ENCODE assay signal across 19 cellular contexts in the genomic region with DNA sequence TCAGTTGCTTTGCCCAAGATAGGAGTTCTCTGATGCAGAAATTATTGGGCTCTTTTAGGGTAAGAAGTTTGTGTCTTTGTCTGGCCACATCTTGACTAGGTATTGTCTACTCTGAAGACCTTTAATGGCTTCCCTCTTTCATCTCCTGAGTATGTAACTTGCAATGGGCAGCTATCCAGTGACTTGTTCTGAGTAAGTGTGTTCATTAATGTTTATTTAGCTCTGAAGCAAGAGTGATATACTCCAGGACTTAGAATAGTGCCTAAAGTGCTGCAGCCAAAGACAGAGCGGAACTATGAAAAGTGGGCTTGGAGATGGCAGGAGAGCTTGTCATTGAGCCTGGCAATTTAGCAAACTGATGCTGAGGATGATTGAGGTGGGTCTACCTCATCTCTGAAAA. TPM values are rescaled to one million over a fixed set of nuclear protein-coding genes. Genes with fewer than 3 reads are reported as not detected.
DNase-seq lines count a peak whose midpoint lies in the region; ATAC-seq, FAIRE-seq and TF ChIP-seq lines count a peak whose summit lies in the region.
"Had no signal": no experiment of that assay in that cellular context is flagged by ENCODE, and none has a peak within 500 bp of the region (broad histone marks: within the 10 kb centered on the region; RNA-seq: fewer than 3 reads in every experiment).

No MANE protein-coding gene starts in this region.

- no peak overlapping the region for H3K4me3 Mint-ChIP-seq in GM23338
- no peak overlapping the region for H3K4me3 Mint-ChIP-seq in activated T-helper 2 cell treated with anti-CD3 and anti-CD28 coated beads, Interferon-gamma antibody, Interleukin-2, Interleukin-4, amounts not matched to agents 10 μg/mL and 5 μg/mL and 100 μg/mL, durations not matched to agents 14 hours and 24 hours and 36 hours (ENCODE audit: low read depth)
- H3K4me3 Mint-ChIP-seq: CD8-positive, alpha-beta memory T cell; HFFc6 had no signal

- no peak for ATAC-seq in HCT116
- no peak for ATAC-seq in GM12878
- ATAC-seq in left lung: peak; percentile 81
- ATAC-seq in GM23338: no peak
- ATAC-seq: K562 had no signal

- H3K9me3 Mint-ChIP-seq in GM23338: no peaks in the 10 kb centered on the region
- H3K9me3 Mint-ChIP-seq in activated T-helper 2 cell treated with anti-CD3 and anti-CD28 coated beads, Interferon-gamma antibody, Interleukin-2, Interleukin-4, amounts not matched to agents 10 μg/mL and 5 μg/mL and 100 μg/mL, durations not matched to agents 14 hours and 24 hours and 36 hours: no peaks in the 10 kb centered on the region
- H3K9me3 Mint-ChIP-seq: CD8-positive, alpha-beta memory T cell; HFFc6 had no signal

- no peak overlapping the region for H3K27ac ChIP-seq in HCT116 (ENCODE audit: low read depth, low read length)
- no peak overlapping the region for H3K27ac ChIP-seq in GM12878 (ENCODE audit: control insufficient read depth, insufficient read depth)
- H3K27ac ChIP-seq in left lung: no peak overlapping the region
- H3K27ac ChIP-seq in GM23338 (ENCODE audit: low read depth): no peak overlapping the region
- H3K27ac ChIP-seq: HL-60 had no signal

- RAD21 ChIA-PET in HCT116 (lab: Charles Lee; ENCODE audit: low non-redundant PET in 1 of 2, low total read pairs in 2 of 2, uncharacterized antibody in 2 of 2, unreplicated experiment in 2 of 2): no interaction called here
- RAD21 ChIA-PET in GM12878 (lab: Charles Lee; ENCODE audit: unreplicated experiment): interaction anchor here (0.6 to 1.0 kb wide), 3 partner anchors 27 to 289 kb away, joined by 3 to 5 read pairs (median 3); no protein-coding TSS in a partner anchor

- H3K4me3 ChIP-seq in HCT116 (replicated peaks in 1 of 2; ENCODE audit: low read depth in 1 of 2, low read length in 2 of 2) (no peak overlapping the region), GM12878 (no peak overlapping the region), left lung (no peak overlapping the region), GM23338 (no peak overlapping the region)
- H3K4me3 ChIP-seq: HAP-1, K562 had no signal

- no peak overlapping the region for H3K9ac ChIP-seq in HCT116 (ENCODE audit: low read length)
- no peak overlapping the region for H3K9ac ChIP-seq in GM12878 (ENCODE audit: control insufficient read depth, insufficient read depth, low read length)

- TF ChIP-seq EP300 in GM12878 (IDR thresholded peaks at IDR 0.05; ENCODE audit: borderline replicate concordance in 1 of 2, control insufficient read depth in 1 of 2, low read depth in 2 of 2, low read length in 2 of 2): no peak

- no peak for DNase-seq in HCT116 (ENCODE audit: low read depth, low spot score)
- no peak for DNase-seq in GM12878 (ENCODE audit: low read depth, low spot score)
- DNase-seq in left lung: no peak
- DNase-seq in renal cortical epithelial cell (ENCODE audit: low read depth): peak; percentile 15
- no peak for DNase-seq in GM23338 (ENCODE audit: low spot score)
- no peak for DNase-seq in mucosa of gallbladder (ENCODE audit: low spot score)
- DNase-seq in NCI-H2081 (lab: John Stamatoyannopoulos, UW): no peak
- DNase-seq in activated T-helper 2 cell treated with anti-CD3 and anti-CD28 coated beads, Interferon-gamma antibody, Interleukin-2, Interleukin-4, amounts not matched to agents 10 μg/mL and 5 μg/mL and 100 μg/mL, durations not matched to agents 14 hours and 24 hours and 36 hours (ENCODE audit: low spot score): no peak
- DNase-seq: CD8-positive, alpha-beta memory T cell; DMS 273 treated with DMSO at 0.1 percent for 48 hours; DMS79; HFFc6 had no signal

- H3K4me2 ChIP-seq in HCT116 (ENCODE audit: low read length): no peak overlapping the region
- H3K4me2 ChIP-seq in GM12878 (ENCODE audit: control insufficient read depth, insufficient read depth): no peak overlapping the region
- no peak overlapping the region for H3K4me2 ChIP-seq in GM23338

- intact Hi-C loops in HCT116 (cut with micrococcal nuclease): no loop called here
- intact Hi-C loops in GM12878 (cut with micrococcal nuclease; ENCODE audit: unreplicated experiment): no loop called here
- intact Hi-C loops in left lung (cut with DNase I): no loop called here
- intact Hi-C loops in activated T-helper 2 cell treated with anti-CD3 and anti-CD28 coated beads, Interferon-gamma antibody, Interleukin-2, Interleukin-4, amounts not matched to agents 10 μg/mL and 5 μg/mL and 100 μg/mL, durations not matched to agents 14 hours and 24 hours and 36 hours (cut with micrococcal nuclease): no loop called here

- POLR2A ChIA-PET in HCT116 (lab: Charles Lee): no interaction called here
- POLR2A ChIA-PET in GM12878 (lab: Charles Lee): interaction anchor here (0.5 kb wide), 2 partner anchors 12 to 235 kb away, joined by 3 to 6 read pairs; no protein-coding TSS in a partner anchor

- peaks cover 7% of the 10 kb centered on the region for H3K27me3 Mint-ChIP-seq in GM23338 (ENCODE audit: insufficient read depth, low read depth, poor library complexity)
- H3K27me3 Mint-ChIP-seq in activated T-helper 2 cell treated with anti-CD3 and anti-CD28 coated beads, Interferon-gamma antibody, Interleukin-2, Interleukin-4, amounts not matched to agents 10 μg/mL and 5 μg/mL and 100 μg/mL, durations not matched to agents 14 hours and 24 hours and 36 hours (ENCODE audit: low read depth): peaks cover 4% of the 10 kb centered on the region

- SMC1A ChIA-PET in GM12878 (lab: Charles Lee; ENCODE audit: uncharacterized antibody, unreplicated experiment): interaction anchor here (1.1 kb wide), 1 partner anchor 34 kb away, joined by 3 read pairs; no protein-coding TSS in a partner anchor

- H3K9me3 ChIP-seq in HCT116 (ENCODE audit: control insufficient read depth in 1 of 2, insufficient read depth in 1 of 2, low read depth in 1 of 2, low read length in 2 of 2) (no peaks in the 10 kb centered on the region), GM12878 (replicated peaks; ENCODE audit: control insufficient read depth, insufficient read depth, low read length) (no peaks in the 10 kb centered on the region), left lung (no peaks in the 10 kb centered on the region)
- H3K9me3 ChIP-seq: HAP-1 had no signal

- FAIRE-seq in GM12878 (lab: Jason Lieb, UNC): no peak
- FAIRE-seq: G401.6, GM12892, GM19239, H1, K562 had no signal

- H2AFZ ChIP-seq in HCT116 (ENCODE audit: low read depth, low read length, poor library complexity, severe bottlenecking) (no peak overlapping the region), GM12878 (ENCODE audit: control insufficient read depth, low read depth, low read length) (no peak overlapping the region), GM23338 (no peak overlapping the region)

- TF ChIP-seq RAD21 in HCT116 (IDR thresholded peaks at IDR 0.05; ENCODE audit: low read depth) (no peak), GM12878 (IDR thresholded peaks at IDR 0.05; ENCODE audit: insufficient read depth, low read depth, low read length) (no peak)

- in situ Hi-C loops in GM12878 (cut with MboI): no loop called here

- no peaks in the 10 kb centered on the region for H3K4me1 Mint-ChIP-seq in GM23338
- H3K4me1 Mint-ChIP-seq in activated T-helper 2 cell treated with anti-CD3 and anti-CD28 coated beads, Interferon-gamma antibody, Interleukin-2, Interleukin-4, amounts not matched to agents 10 μg/mL and 5 μg/mL and 100 μg/mL, durations not matched to agents 14 hours and 24 hours and 36 hours (ENCODE audit: low read depth): no peaks in the 10 kb centered on the region
- H3K4me1 Mint-ChIP-seq: CD8-positive, alpha-beta memory T cell had no signal

- no peak overlapping the region for H3K27ac Mint-ChIP-seq in GM23338
- H3K27ac Mint-ChIP-seq in activated T-helper 2 cell treated with anti-CD3 and anti-CD28 coated beads, Interferon-gamma antibody, Interleukin-2, Interleukin-4, amounts not matched to agents 10 μg/mL and 5 μg/mL and 100 μg/mL, durations not matched to agents 14 hours and 24 hours and 36 hours: no peak overlapping the region
- H3K27ac Mint-ChIP-seq: CD8-positive, alpha-beta memory T cell; HFFc6 had no signal

- H3F3A ChIP-seq in GM23338 (replicated peaks; ENCODE audit: low read depth): 0 out of 2 replicates have a peak, but pooled peaks cover 4% of the 10 kb centered on the region

- H4K20me1 ChIP-seq in HCT116 (ENCODE audit: insufficient read depth) (no peaks in the 10 kb centered on the region), GM12878 (ENCODE audit: control insufficient read depth, insufficient read depth) (no peaks in the 10 kb centered on the region), GM23338 (replicated peaks; ENCODE audit: insufficient read depth) (0 out of 2 replicates have a peak, but pooled peaks cover 4% of the 10 kb centered on the region)

- no peaks in the 10 kb centered on the region for H3K9me2 ChIP-seq in HCT116 (ENCODE audit: insufficient read depth)
- H3K9me2 ChIP-seq in GM23338 (ENCODE audit: insufficient read depth): no peaks in the 10 kb centered on the region

- TF ChIP-seq CTCF in HCT116 (IDR thresholded peaks at IDR 0.05 in 2 of 3, conservative IDR thresholded peaks at IDR 0.05 in 1 of 3; ENCODE audit: borderline replicate concordance in 1 of 3, insufficient read depth in 1 of 3, low read depth in 2 of 3, low read length in 2 of 3) (no peak), GM12878 (IDR thresholded peaks at IDR 0.05 in 2 of 3, conservative IDR thresholded peaks at IDR 0.05 in 1 of 3; ENCODE audit: control insufficient read depth in 2 of 3, extremely low read depth in 1 of 3, insufficient read depth in 1 of 3, low read depth in 3 of 3, low read length in 3 of 3) (no peak), left lung (IDR thresholded peaks at IDR 0.05) (no peak), GM23338 (conservative IDR thresholded peaks at IDR 0.05; ENCODE audit: low read depth in 2 of 2) (no peak)

- no peaks in the 10 kb centered on the region for H3K27me3 ChIP-seq in HCT116 (ENCODE audit: insufficient read depth, low read length)
- no peaks in the 10 kb centered on the region for H3K27me3 ChIP-seq in GM12878 (replicated peaks in 1 of 2; ENCODE audit: control insufficient read depth in 2 of 2, insufficient read depth in 2 of 2, low read length in 1 of 2)
- no peaks in the 10 kb centered on the region for H3K27me3 ChIP-seq in left lung
- no peaks in the 10 kb centered on the region for H3K27me3 ChIP-seq in GM23338 (ENCODE audit: insufficient read depth)

- BruUV-seq in HCT116 (replicated peaks; lab: Mats Ljungman, UMichigan): TSS peak; percentile 54
- BruUV-seq in GM12878 (replicated peaks; lab: Mats Ljungman, UMichigan): TSS peak; percentile 75

- H3K4me1 ChIP-seq in HCT116 (ENCODE audit: control insufficient read depth in 1 of 2, insufficient read depth in 2 of 2, low read length in 2 of 2) (no peaks in the 10 kb centered on the region; a peak in 1 of 4 replicates), GM12878 (ENCODE audit: control insufficient read depth, insufficient read depth, low read length) (no peaks in the 10 kb centered on the region), left lung (no peaks in the 10 kb centered on the region), GM23338 (ENCODE audit: insufficient read depth) (no peaks in the 10 kb centered on the region)
- H3K4me1 ChIP-seq: HAP-1 had no signal

- TF ChIP-seq POLR2A in HCT116 (IDR thresholded peaks at IDR 0.05; ENCODE audit: borderline replicate concordance, extremely low read depth, insufficient read depth, insufficient read length) (no peak), GM12878 (IDR thresholded peaks at IDR 0.05; ENCODE audit: low read depth, low read length) (no peak)

- peaks cover 11 to 28% of the 10 kb centered on the region in 2 experiments for H3K36me3 ChIP-seq in HCT116 (ENCODE audit: control insufficient read depth in 1 of 2, insufficient read depth in 2 of 2, low read length in 2 of 2)
- no peaks in the 10 kb centered on the region for H3K36me3 ChIP-seq in GM12878 (ENCODE audit: control insufficient read depth in 2 of 2, insufficient read depth in 2 of 2, low read length in 1 of 2)
- H3K36me3 ChIP-seq in left lung: no peaks in the 10 kb centered on the region
- H3K36me3 ChIP-seq in GM23338 (ENCODE audit: insufficient read depth): peaks cover 45% of the 10 kb centered on the region
- H3K36me3 ChIP-seq: HAP-1 had no signal

- peaks cover 62% of the 10 kb centered on the region for H3K36me3 Mint-ChIP-seq in GM23338 (ENCODE audit: low read depth)
- H3K36me3 Mint-ChIP-seq in activated T-helper 2 cell treated with anti-CD3 and anti-CD28 coated beads, Interferon-gamma antibody, Interleukin-2, Interleukin-4, amounts not matched to agents 10 μg/mL and 5 μg/mL and 100 μg/mL, durations not matched to agents 14 hours and 24 hours and 36 hours (ENCODE audit: low read depth): no peaks in the 10 kb centered on the region
- H3K36me3 Mint-ChIP-seq: CD8-positive, alpha-beta memory T cell had no signal

- 100% methylated on average over 1 of the region's 1 CpG for WGBS in GM12878 (ENCODE audit: insufficient coverage, insufficient replicate concordance, low lambda C conversion rate, missing lambda C conversion rate)

- CTCF ChIA-PET in HCT116 (lab: Charles Lee) (no interaction called here), GM12878 (lab: Yijun Ruan, JAX) (interaction anchor here (1.2 to 1.9 kb wide), 4 partner anchors 13 to 314 kb away, joined by 3 to 10 read pairs (median 6); no protein-coding TSS in a partner anchor)

- H3K79me2 ChIP-seq in HCT116 (ENCODE audit: insufficient read depth, low read length): no peaks in the 10 kb centered on the region
- H3K79me2 ChIP-seq in GM12878 (ENCODE audit: control insufficient read depth, insufficient read depth, low read length): no peaks in the 10 kb centered on the region
- H3K79me2 ChIP-seq in GM23338 (replicated peaks; ENCODE audit: insufficient read depth): no peaks in the 10 kb centered on the region

RNA-seq across cellular contexts. Expression of gene TANGO6, which starts 8.8 kb away (rescaled TPM):
- total RNA-seq in HCT116 (2021; ENCODE audit: unreplicated experiment) (16.4 TPM), GM12878 (2014; rRNA removed) (16.0 and 21.5 TPM in 2 replicates), GM12878 (2014; rRNA removed; fragmentation: Illumina TruSeq; extraction: Trizol) (12.3 and 13.7 TPM in 2 replicates), GM12878 (2021) (20.4 and 20.6 TPM in 2 replicates), left lung (10 to 100 TPM; 17.6 to 24.1 TPM), renal cortical epithelial cell (18.1 and 28.5 TPM in 2 replicates), mucosa of gallbladder (11.0 TPM)
- 8.7 and 11.9 TPM in 2 replicates for polyA plus RNA-seq in HCT116 (2012)
- total RNA-seq in GM12878 (2013; cell fraction: nucleolus; rRNA removed): 53.7 and 59.3 TPM in 2 replicates
- polyA plus RNA-seq in GM12878 (2011; ENCODE audit: low read depth): 3.2 TPM
- polyA plus RNA-seq in GM12878 (2011; rRNA removed) (8.8 and 9.5 TPM in 2 replicates), GM12878 (2014; fragmentation: Illumina TruSeq; extraction: Trizol) (9.4 and 9.5 TPM in 2 replicates), GM12878 (2014; fragmentation: Nextera tagmentation; extraction: Ambion mirVana) (1 to 10 TPM; 1.1 to 2.0 TPM), GM12878 (2014; rRNA removed) (6.9 and 7.3 TPM in 2 replicates), GM12878 (2016; fragmentation: Nextera tagmentation; extraction: Ambion mirVana) (10 to 100 TPM; 12.4 to 14.8 TPM), GM23338 (2016; fragmentation: Nextera tagmentation; extraction: Ambion mirVana) (5.5 and 7.2 TPM in 2 replicates)
- polyA plus RNA-seq in GM12878 (2011; cell fraction: cytosol; rRNA removed): 7.6 and 8.1 TPM in 2 replicates
- 7.3 and 9.4 TPM in 2 replicates for polyA plus RNA-seq in GM12878 (2011; cell fraction: nucleus; rRNA removed)
- polyA plus RNA-seq in GM12878 (2012): 3.1 and 4.0 TPM in 2 replicates
- 40.4 and 50.8 TPM in 2 replicates for polyA minus RNA-seq in GM12878 (2011; rRNA and poly(A)+ RNA removed)
- polyA minus RNA-seq in GM12878 (2011; cell fraction: cytosol; rRNA and poly(A)+ RNA removed): 6.5 and 15.1 TPM in 2 replicates
- polyA minus RNA-seq in GM12878 (2011; cell fraction: nucleus; rRNA and poly(A)+ RNA removed): 22.5 and 43.0 TPM in 2 replicates
- total RNA-seq in GM23338 (2014; rRNA removed; shearing (Covaris generic)): 18.8 and 23.2 TPM in 2 replicates
- 29.3 and 30.0 TPM in 2 replicates for total RNA-seq in activated T-helper 2 cell treated with anti-CD3 and anti-CD28 coated beads, Interferon-gamma antibody, Interleukin-2, Interleukin-4, amounts not matched to agents 10 μg/mL and 5 μg/mL and 100 μg/mL, durations not matched to agents 14 hours and 24 hours and 36 hours
